In genomic region chr12:52249511-52250047, GRCh38 we compare ENCODE assay signal across 1 cellular context.
TF ChIP-seq lines count a peak whose summit lies in the region.

No MANE protein-coding gene starts in this region.

TF ChIP-seq in A549, 52 proteins besides CTCF, POLR2A, EP300 and RAD21 (continued from another document):
- TF ChIP-seq, protein P1, sequence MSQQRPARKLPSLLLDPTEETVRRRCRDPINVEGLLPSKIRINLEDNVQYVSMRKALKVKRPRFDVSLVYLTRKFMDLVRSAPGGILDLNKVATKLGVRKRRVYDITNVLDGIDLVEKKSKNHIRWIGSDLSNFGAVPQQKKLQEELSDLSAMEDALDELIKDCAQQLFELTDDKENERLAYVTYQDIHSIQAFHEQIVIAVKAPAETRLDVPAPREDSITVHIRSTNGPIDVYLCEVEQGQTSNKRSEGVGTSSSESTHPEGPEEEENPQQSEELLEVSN (IDR thresholded peaks at IDR 0.05; ENCODE audit: borderline replicate concordance, low read depth): no peak
- TF ChIP-seq KDM5A (IDR thresholded peaks at IDR 0.05) (no peak), ZSCAN20 (CRISPR knock-in tag; IDR thresholded peaks at IDR 0.05) (no peak), ZFP36 (IDR thresholded peaks at IDR 0.05; ENCODE audit: borderline replicate concordance, partially characterized antibody) (no peak), HDAC2 (IDR thresholded peaks at IDR 0.05) (no peak), MAFK (IDR thresholded peaks at IDR 0.05; ENCODE audit: partially characterized antibody) (peak; percentile 71)
- TF ChIP-seq, protein P2, sequence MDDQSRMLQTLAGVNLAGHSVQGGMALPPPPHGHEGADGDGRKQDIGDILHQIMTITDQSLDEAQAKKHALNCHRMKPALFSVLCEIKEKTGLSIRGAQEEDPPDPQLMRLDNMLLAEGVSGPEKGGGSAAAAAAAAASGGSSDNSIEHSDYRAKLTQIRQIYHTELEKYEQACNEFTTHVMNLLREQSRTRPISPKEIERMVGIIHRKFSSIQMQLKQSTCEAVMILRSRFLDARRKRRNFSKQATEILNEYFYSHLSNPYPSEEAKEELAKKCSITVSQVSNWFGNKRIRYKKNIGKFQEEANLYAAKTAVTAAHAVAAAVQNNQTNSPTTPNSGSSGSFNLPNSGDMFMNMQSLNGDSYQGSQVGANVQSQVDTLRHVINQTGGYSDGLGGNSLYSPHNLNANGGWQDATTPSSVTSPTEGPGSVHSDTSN (IDR thresholded peaks at IDR 0.05): peak; percentile 56; the same call in 1 of the 2 replicates
- TF ChIP-seq, protein P3, sequence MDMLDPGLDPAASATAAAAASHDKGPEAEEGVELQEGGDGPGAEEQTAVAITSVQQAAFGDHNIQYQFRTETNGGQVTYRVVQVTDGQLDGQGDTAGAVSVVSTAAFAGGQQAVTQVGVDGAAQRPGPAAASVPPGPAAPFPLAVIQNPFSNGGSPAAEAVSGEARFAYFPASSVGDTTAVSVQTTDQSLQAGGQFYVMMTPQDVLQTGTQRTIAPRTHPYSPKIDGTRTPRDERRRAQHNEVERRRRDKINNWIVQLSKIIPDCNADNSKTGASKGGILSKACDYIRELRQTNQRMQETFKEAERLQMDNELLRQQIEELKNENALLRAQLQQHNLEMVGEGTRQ (IDR thresholded peaks at IDR 0.05): no peak
TF ChIP-seq in A549: peak in this region for 6.
